ENCODE assay signal across 28 cellular contexts in the genomic region with DNA sequence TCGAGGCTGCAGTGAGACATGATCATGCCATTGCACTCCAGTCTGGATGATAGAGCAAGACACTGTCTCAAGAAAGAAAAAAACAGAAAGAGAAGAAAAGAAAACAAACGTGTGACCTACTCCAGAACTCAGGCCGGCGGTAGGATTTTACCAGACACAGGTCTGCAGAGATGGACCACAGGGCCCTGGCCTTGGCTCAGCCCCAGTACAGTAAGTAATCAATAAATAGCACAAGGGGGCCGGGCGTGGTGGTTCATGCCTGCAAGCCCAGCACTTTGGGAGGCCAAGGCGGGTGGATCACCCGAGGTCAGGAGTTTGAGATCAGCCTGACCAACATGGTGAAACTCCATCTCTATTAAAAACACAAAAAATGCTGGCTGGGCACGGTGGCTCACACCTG.
"Had no signal": no experiment of that assay in that cellular context is flagged by ENCODE, and none has a peak within 500 bp of the region (broad histone marks: within the 10 kb centered on the region; RNA-seq: fewer than 3 reads in every experiment).

No MANE protein-coding gene starts in this region.

- H3K4me3 ChIP-seq: coronary artery, dorsolateral prefrontal cortex, heart left ventricle had no signal

- H3K27ac ChIP-seq: brain microvascular endothelial cell, coronary artery, dorsolateral prefrontal cortex had no signal

- DNase-seq: activated CD4-positive, alpha-beta memory T cell treated with anti-CD3 and anti-CD28 coated beads, Interleukin-2, amount 10 ng/mL, durations not matched to agents 7 days and 5 days; activated CD4-positive, alpha-beta T cell treated with anti-CD3 and anti-CD28 coated beads for 1 hour; activated CD4-positive, alpha-beta T cell treated with anti-CD3 and anti-CD28 coated beads for 4 hours; activated CD4-positive, alpha-beta T cell treated with anti-CD3 and anti-CD28 coated beads, Interleukin-2, amount 10 ng/mL, durations not matched to agents 7 days and 5 days; activated CD4-positive, alpha-beta T cell treated with anti-CD3 and anti-CD28 coated beads, Interleukin-2, amount 50 U/mL, for 4 hours; activated CD8-positive, alpha-beta memory T cell treated with anti-CD3 and anti-CD28 coated beads, Interleukin-2, amount 50 U/mL, for 48 hours; activated gamma-delta T cell; activated naive CD4-positive, alpha-beta T cell; activated naive CD4-positive, alpha-beta T cell treated with anti-CD3 and anti-CD28 coated beads, Interleukin-2, amount 50 U/mL, for 16 hours; activated T-cell treated with anti-CD3 and anti-CD28 coated beads for 4 hours; activated T-cell treated with anti-CD3 and anti-CD28 coated beads, Interleukin-2, amount 50 U/mL, for 24 hours; activated T-cell treated with anti-CD3 and anti-CD28 coated beads, Interleukin-2, amount 50 U/mL, for 72 hours; amniotic stem cell; anterior cingulate cortex; brain microvascular endothelial cell; dorsolateral prefrontal cortex; effector memory CD4-positive, alpha-beta T cell; endodermal cell; foreskin fibroblast; heart left ventricle; T-helper 17 cell; T1000 had no signal

- H3K4me3 Mint-ChIP-seq: activated CD4-positive, alpha-beta memory T cell treated with anti-CD3 and anti-CD28 coated beads, Interleukin-2, amount 10 ng/mL, durations not matched to agents 7 days and 5 days; activated CD4-positive, alpha-beta T cell treated with anti-CD3 and anti-CD28 coated beads, Interleukin-2, amount 10 ng/mL, durations not matched to agents 7 days and 5 days; activated naive CD8-positive, alpha-beta T cell; activated T-cell treated with anti-CD3 and anti-CD28 coated beads, Interleukin-2, amount 50 U/mL, for 24 hours; activated T-cell treated with anti-CD3 and anti-CD28 coated beads, Interleukin-2, amount 50 U/mL, for 72 hours; central memory CD8-positive, alpha-beta T cell; dendritic cell treated with granulocyte-macrophage colony-stimulating factor and Interleukin-4, amounts not matched to agents 40 ng/mL and 50 ng/mL, for 4 days; endodermal cell; T-helper 17 cell; T-helper 2 cell treated with Interferon-gamma antibody and Interleukin-4, amounts not matched to agents 5 μg/mL and 100 μg/mL, for 36 hours had no signal

- H3K27ac Mint-ChIP-seq: activated CD4-positive, alpha-beta memory T cell treated with anti-CD3 and anti-CD28 coated beads, Interleukin-2, amount 10 ng/mL, durations not matched to agents 7 days and 5 days; activated CD4-positive, alpha-beta T cell treated with anti-CD3 and anti-CD28 coated beads, Interleukin-2, amount 10 ng/mL, durations not matched to agents 7 days and 5 days; activated naive CD8-positive, alpha-beta T cell; activated T-cell treated with anti-CD3 and anti-CD28 coated beads, Interleukin-2, amount 50 U/mL, for 24 hours; activated T-cell treated with anti-CD3 and anti-CD28 coated beads, Interleukin-2, amount 50 U/mL, for 72 hours; dendritic cell treated with granulocyte-macrophage colony-stimulating factor and Interleukin-4, amounts not matched to agents 40 ng/mL and 50 ng/mL, for 4 days; endodermal cell; T-helper 17 cell; T-helper 2 cell treated with Interferon-gamma antibody and Interleukin-4, amounts not matched to agents 5 μg/mL and 100 μg/mL, for 36 hours had no signal

- H3K9me3 Mint-ChIP-seq: activated CD4-positive, alpha-beta memory T cell treated with anti-CD3 and anti-CD28 coated beads, Interleukin-2, amount 10 ng/mL, durations not matched to agents 7 days and 5 days; activated CD4-positive, alpha-beta T cell treated with anti-CD3 and anti-CD28 coated beads, Interleukin-2, amount 10 ng/mL, durations not matched to agents 7 days and 5 days; activated T-cell treated with anti-CD3 and anti-CD28 coated beads, Interleukin-2, amount 50 U/mL, for 24 hours; activated T-cell treated with anti-CD3 and anti-CD28 coated beads, Interleukin-2, amount 50 U/mL, for 72 hours; central memory CD8-positive, alpha-beta T cell; dendritic cell treated with granulocyte-macrophage colony-stimulating factor and Interleukin-4, amounts not matched to agents 40 ng/mL and 50 ng/mL, for 4 days; T-helper 2 cell treated with Interferon-gamma antibody and Interleukin-4, amounts not matched to agents 5 μg/mL and 100 μg/mL, for 36 hours had no signal

- H3K4me1 Mint-ChIP-seq: central memory CD8-positive, alpha-beta T cell; endodermal cell had no signal

- H3K27me3 Mint-ChIP-seq: activated naive CD8-positive, alpha-beta T cell; central memory CD8-positive, alpha-beta T cell had no signal

- ATAC-seq: activated T-cell treated with anti-CD3 and anti-CD28 coated beads, Interleukin-2, amount 50 U/mL, for 72 hours; esophagus mucosa; heart left ventricle; T-helper 17 cell had no signal

- H3K9me3 ChIP-seq: heart left ventricle had no signal

- H3K27me3 ChIP-seq: brain microvascular endothelial cell, dorsolateral prefrontal cortex, heart left ventricle had no signal

- H3K36me3 ChIP-seq: brain microvascular endothelial cell, heart left ventricle had no signal
